In genomic region chr11:122195790-122196189, GRCh38 we compare ENCODE assay signal across 15 cellular contexts.
"Had no signal": no experiment of that assay in that cellular context is flagged by ENCODE, and none has a peak within 500 bp of the region (broad histone marks: within the 10 kb centered on the region; RNA-seq: fewer than 3 reads in every experiment).

No MANE protein-coding gene starts in this region.

- DNase-seq: activated CD4-positive, alpha-beta T cell treated with anti-CD3 and anti-CD28 coated beads for 1 hour; activated CD4-positive, alpha-beta T cell treated with anti-CD3 and anti-CD28 coated beads, Interleukin-2, amount 50 U/mL, for 4 hours; activated naive CD4-positive, alpha-beta T cell; activated T-cell treated with anti-CD3 and anti-CD28 coated beads for 4 hours; naive B cell; retina; stimulated activated CD4-positive, alpha-beta T cell treated with anti-CD3 and anti-CD28 coated beads, Interleukin-15, amount 100 ng/mL, for 24 hours; stimulated activated CD4-positive, alpha-beta T cell treated with anti-CD3 and anti-CD28 coated beads, Interleukin-4, amount 100 ng/mL, for 1 hour; stimulated activated naive CD4-positive, alpha-beta T cell; substantia nigra; T-helper 1 cell; T1000; trophoblast cell had no signal

- H3K27ac ChIP-seq: VCaP had no signal

- H3K4me1 Mint-ChIP-seq: naive B cell had no signal

- H3K36me3 Mint-ChIP-seq: naive B cell had no signal

- H3K27ac Mint-ChIP-seq: naive B cell had no signal

- H3K4me3 Mint-ChIP-seq: naive B cell had no signal

- ATAC-seq: left lobe of liver had no signal
